In the genomic region with DNA sequence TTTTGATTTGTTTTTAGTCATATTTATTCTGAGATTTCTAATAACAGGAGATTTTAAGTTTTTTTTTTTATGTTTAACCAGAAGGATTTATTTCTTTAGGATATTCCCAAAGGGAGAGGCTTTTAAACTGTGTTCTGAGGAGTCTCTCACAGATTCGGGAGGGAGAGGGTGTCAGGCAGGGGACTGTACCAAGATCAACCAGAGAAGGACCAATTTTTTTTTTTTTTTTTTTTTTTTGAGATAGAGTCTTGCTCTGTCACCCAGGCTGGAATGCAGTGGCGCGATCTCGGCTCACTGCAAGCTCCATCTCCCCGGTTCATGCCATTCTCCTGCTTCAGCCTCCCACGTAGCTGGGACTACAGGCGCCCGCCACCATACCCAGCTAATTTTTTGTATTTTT, we compare ENCODE assay signal across 5 cellular contexts. TPM values are rescaled to one million over a fixed set of nuclear protein-coding genes. Genes with fewer than 3 reads are reported as not detected.
DNase-seq lines count a peak whose midpoint lies in the region; ATAC-seq and TF ChIP-seq lines count a peak whose summit lies in the region.
"Not testable (repeated sequence)": the region's sequence is repeated elsewhere in the genome, so short reads cannot be mapped to it uniquely, and the experiment has no call there.

No MANE protein-coding gene starts in this region.

- H4K91ac ChIP-seq in IMR-90 (ENCODE audit: insufficient read depth, low read depth, low read length); mesenchymal stem cell (ENCODE audit: low read length): not testable (repeated sequence)

- peak overlapping the region; percentile 19 for H3K27ac Mint-ChIP-seq in Calu3 (ENCODE audit: unreplicated experiment)

- not testable (repeated sequence) for TF ChIP-seq RAD21 in IMR-90 (IDR thresholded peaks at IDR 0.05; ENCODE audit: low read length)

- H2BK15ac ChIP-seq in IMR-90 (ENCODE audit: low read depth, low read length); mesenchymal stem cell (ENCODE audit: low read depth, poor library complexity, severe bottlenecking): not testable (repeated sequence)

- peak overlapping the region; percentile 44; the same call in 1 of the 2 replicates for H2BK120ac ChIP-seq in IMR-90 (ENCODE audit: low read depth, low read length)
- H2BK120ac ChIP-seq in mesenchymal stem cell (ENCODE audit: low read depth, low read length), result not testable (repeated sequence)

- H2BK20ac ChIP-seq in IMR-90 (ENCODE audit: low read depth, low read length), result not testable (repeated sequence)

- not testable (repeated sequence) for H2AFZ ChIP-seq in IMR-90 (replicated peaks; ENCODE audit: low read length, poor library complexity); PC-9; mesenchymal stem cell (ENCODE audit: low read depth, low read length)

- not testable (repeated sequence) for H4K8ac ChIP-seq in IMR-90 (ENCODE audit: low read depth in 2 of 2, low read length in 2 of 2); mesenchymal stem cell (ENCODE audit: low read length)

- H3K36me3 Mint-ChIP-seq in Calu3 (ENCODE audit: insufficient read depth, unreplicated experiment), result not testable (repeated sequence)

- POLR2A ChIA-PET in IMR-90 (lab: Charles Lee; ENCODE audit: unreplicated experiment); PC-9 (lab: Charles Lee; ENCODE audit: unreplicated experiment): not testable (repeated sequence)

- H3K4me1 ChIP-seq in IMR-90 (ENCODE audit: control insufficient read depth, insufficient read depth, low read length); mesenchymal stem cell (ENCODE audit: control insufficient read depth, insufficient read depth, low read depth, low read length): not testable (repeated sequence)
- H3K4me1 ChIP-seq in PC-9 (replicated peaks; ENCODE audit: insufficient read depth), result peaks cover 44% of the 10 kb centered on the region
- H3K4me1 ChIP-seq in RWPE2 (ENCODE audit: insufficient read depth, poor library complexity, severe bottlenecking), result peaks cover 53% of the 10 kb centered on the region

- DNase-seq in Calu3; IMR-90; PC-9; RWPE2 (ENCODE audit: low spot score); mesenchymal stem cell: not testable (repeated sequence)

- CTCF ChIA-PET in Calu3 (lab: Charles Lee); IMR-90 (lab: Yijun Ruan, JAX); PC-9 (lab: Charles Lee): not testable (repeated sequence)

- not testable (repeated sequence) for H3K56ac ChIP-seq in IMR-90 (ENCODE audit: extremely low read depth, insufficient read depth, low read length)

- H3K4ac ChIP-seq in IMR-90 (ENCODE audit: low read depth, low read length); mesenchymal stem cell (ENCODE audit: low read depth in 1 of 2, low read length in 2 of 2): not testable (repeated sequence)

- H3K4me3 Mint-ChIP-seq in Calu3 (ENCODE audit: low read depth, unreplicated experiment), result not testable (repeated sequence)

- peaks cover 43% of the 10 kb centered on the region for H3K4me1 Mint-ChIP-seq in Calu3 (ENCODE audit: low read depth, unreplicated experiment)

- not testable (repeated sequence) for H3K27ac ChIP-seq in IMR-90 (ENCODE audit: insufficient read depth, low read length); mesenchymal stem cell (ENCODE audit: low read length, poor library complexity, severe bottlenecking)
- H3K27ac ChIP-seq in PC-9 (peak overlapping the region; percentile 99), RWPE2 (ENCODE audit: poor library complexity, severe bottlenecking) (peak overlapping the region; percentile 86)

- not testable (repeated sequence) for H3K79me2 ChIP-seq in PC-9 (ENCODE audit: low read depth)

- not testable (repeated sequence) for H2BK5ac ChIP-seq in IMR-90 (ENCODE audit: low read depth, low read length, poor library complexity, severe bottlenecking); mesenchymal stem cell (ENCODE audit: low read depth, low read length, poor library complexity, severe bottlenecking)

- H3K9ac ChIP-seq in IMR-90 (ENCODE audit: low read depth, low read length), result not testable (repeated sequence)
- peak overlapping the region; percentile 7 for H3K9ac ChIP-seq in mesenchymal stem cell (ENCODE audit: low read length)

- not testable (repeated sequence) for H3K4me2 ChIP-seq in IMR-90 (ENCODE audit: low read depth, low read length); PC-9; mesenchymal stem cell (ENCODE audit: low read length, poor library complexity, severe bottlenecking)

- dilution Hi-C loops in IMR-90 (cut with HindIII; ENCODE audit: low sequenced_read_pairs, unreplicated experiment), result not testable (repeated sequence)

- not testable (repeated sequence) for H3K14ac ChIP-seq in IMR-90 (replicated peaks; ENCODE audit: low read depth, low read length); mesenchymal stem cell (ENCODE audit: low read length in 2 of 2)

- BruUV-seq in Calu3 (replicated peaks; lab: Mats Ljungman, UMichigan); IMR-90 (replicated peaks; lab: Mats Ljungman, UMichigan); PC-9 (replicated peaks; lab: Mats Ljungman, UMichigan): not testable (repeated sequence)

- H3F3A ChIP-seq in PC-9 (ENCODE audit: insufficient read depth, low read depth), result peaks cover 23% of the 10 kb centered on the region

- not testable (repeated sequence) for H3K9me3 Mint-ChIP-seq in Calu3 (ENCODE audit: low read depth, unreplicated experiment)

- H3K36me3 ChIP-seq in IMR-90 (ENCODE audit: control insufficient read depth, insufficient read depth, low read length); PC-9 (ENCODE audit: low read depth); RWPE2 (ENCODE audit: low read depth); mesenchymal stem cell (ENCODE audit: control insufficient read depth in 1 of 2, insufficient read depth in 2 of 2, low read depth in 1 of 2, low read length in 2 of 2): not testable (repeated sequence)

- H3K23ac ChIP-seq in IMR-90 (ENCODE audit: low read depth, low read length); mesenchymal stem cell (ENCODE audit: low read length in 2 of 2): not testable (repeated sequence)

- not testable (repeated sequence) for H3K79me1 ChIP-seq in IMR-90 (ENCODE audit: low read depth in 1 of 2, low read length in 2 of 2); mesenchymal stem cell (replicated peaks; ENCODE audit: low read length, poor library complexity, severe bottlenecking)

- in situ Hi-C loops in IMR-90 (cut with MboI; ENCODE audit: low sequenced_read_pairs), result not testable (repeated sequence)

- not testable (repeated sequence) for H3K18ac ChIP-seq in IMR-90 (ENCODE audit: low read depth, low read length); mesenchymal stem cell (ENCODE audit: low read depth in 1 of 2, low read length in 2 of 2)

- H4K20me1 ChIP-seq in IMR-90 (ENCODE audit: insufficient read depth, low read length); PC-9 (ENCODE audit: insufficient read depth): not testable (repeated sequence)

- H2BK12ac ChIP-seq in mesenchymal stem cell (ENCODE audit: low read length in 2 of 2), result not testable (repeated sequence)

- not testable (repeated sequence) for H2AK9ac ChIP-seq in IMR-90 (replicated peaks; ENCODE audit: low read depth, low read length, poor library complexity)

- intact Hi-C loops in Calu3 (cut with micrococcal nuclease; ENCODE audit: unreplicated experiment) (loop anchor here (5.0 to 10.0 kb wide), 2 partner anchors 40 to 207 kb away; no protein-coding TSS in a partner anchor), IMR-90 (cut with micrococcal nuclease) (loop anchor here (10.0 kb wide), 1 partner anchor 307 kb away; no protein-coding TSS in a partner anchor)
- intact Hi-C loops in PC-9 (cut with micrococcal nuclease; ENCODE audit: unreplicated experiment), result not testable (repeated sequence)

- not testable (repeated sequence) for TF ChIP-seq POLR2A in IMR-90 (IDR thresholded peaks at IDR 0.05; ENCODE audit: low read depth, low read length)

- H3K9me2 ChIP-seq in PC-9 (ENCODE audit: insufficient read depth), result not testable (repeated sequence)

- H3K9me1 ChIP-seq in IMR-90 (ENCODE audit: insufficient read depth, low read length), result not testable (repeated sequence)

- not testable (repeated sequence) for H3K4me3 ChIP-seq in IMR-90 (ENCODE audit: insufficient read depth, low read depth, low read length); PC-9; RWPE2 (ENCODE audit: severe bottlenecking); mesenchymal stem cell (ENCODE audit: insufficient read depth in 1 of 2, low read depth in 1 of 2, low read length in 2 of 2)

- not testable (repeated sequence) for H3K9me3 ChIP-seq in IMR-90 (ENCODE audit: control insufficient read depth, insufficient read depth, low read length); PC-9 (ENCODE audit: insufficient read depth, low read depth); RWPE2 (ENCODE audit: severe bottlenecking); mesenchymal stem cell (ENCODE audit: control insufficient read depth, low read length)

- TF ChIP-seq CTCF in Calu3 (IDR thresholded peaks at IDR 0.05; ENCODE audit: unreplicated experiment); IMR-90 (conservative IDR thresholded peaks at IDR 0.05; ENCODE audit: low read depth, low read length); PC-9 (conservative IDR thresholded peaks at IDR 0.05); RWPE2 (IDR thresholded peaks at IDR 0.05; ENCODE audit: poor library complexity, severe bottlenecking): not testable (repeated sequence)

- not testable (repeated sequence) for H3K27me3 Mint-ChIP-seq in Calu3 (ENCODE audit: unreplicated experiment)

- H4K5ac ChIP-seq in IMR-90 (ENCODE audit: low read depth, low read length), result not testable (repeated sequence)

- no CpG with 5 or more reads among the region's 8 CpGs for WGBS in IMR-90 (ENCODE audit: extremely low coverage in 2 of 2, insufficient read length in 1 of 2), 2 experiments
- WGBS in mesenchymal stem cell, result 92% methylated on average over 8 of the region's 8 CpGs

- H2AK5ac ChIP-seq in IMR-90 (ENCODE audit: low read depth, low read length); mesenchymal stem cell (ENCODE audit: low read length, severe bottlenecking): not testable (repeated sequence)

- H3K27me3 ChIP-seq in IMR-90 (ENCODE audit: control insufficient read depth, insufficient read depth, low read length); PC-9 (ENCODE audit: insufficient read depth, low read depth); RWPE2 (ENCODE audit: insufficient read depth, poor library complexity, severe bottlenecking); mesenchymal stem cell (ENCODE audit: control insufficient read depth in 1 of 2, insufficient read depth in 1 of 2, low read length in 2 of 2): not testable (repeated sequence)

- ATAC-seq in IMR-90 (ENCODE audit: low read depth); RWPE2 (ENCODE audit: low read depth): not testable (repeated sequence)

RNA-seq across cellular contexts. Expression of a gene that starts 37.0 kb away (rescaled TPM):
- total RNA-seq in Calu3 (2022) (2.3 and 2.7 TPM in 2 replicates), IMR-90 (2012; rRNA removed) (21.0 and 25.3 TPM in 2 replicates), PC-9 (2021) (0.37 and 0.50 TPM in 2 replicates)
- polyA plus RNA-seq in IMR-90 (2012; rRNA removed), result 21.8 and 22.3 TPM in 2 replicates
- 10.0 and 17.0 TPM in 2 replicates for polyA plus RNA-seq in IMR-90 (2012; cell fraction: cytosol; rRNA removed)
- polyA plus RNA-seq in IMR-90 (2012; cell fraction: nucleus; rRNA removed; ENCODE audit: low replicate concordance), result 7.6 and 12.0 TPM in 2 replicates
- 16.6 TPM for polyA plus RNA-seq in mesenchymal stem cell (2013, experiment 1 of 2)
- polyA plus RNA-seq in mesenchymal stem cell (2013, experiment 2 of 2), result 16.7 TPM
